ENCODE assay signal across 9 cellular contexts in genomic region chr3:177284383-177284881, GRCh38.
DNase-seq lines count a peak whose midpoint lies in the region; ATAC-seq, FAIRE-seq and TF ChIP-seq lines count a peak whose summit lies in the region.
"Had no signal": no experiment of that assay in that cellular context is flagged by ENCODE, and none has a peak within 500 bp of the region (broad histone marks: within the 10 kb centered on the region; RNA-seq: fewer than 3 reads in every experiment).

No MANE protein-coding gene starts in this region.

- H3K4me3 ChIP-seq in bronchial epithelial cell (ENCODE audit: low read depth, low read length): no peak overlapping the region

- TF ChIP-seq CTCF in bronchial epithelial cell (IDR thresholded peaks at IDR 0.05; ENCODE audit: insufficient read depth, low read length, severe bottlenecking): no peak

- no peak for FAIRE-seq in bronchial epithelial cell (lab: Jason Lieb, UNC)
- FAIRE-seq: TTC549 had no signal

- peak; percentile 24 to 51 for ATAC-seq in activated CD4-positive, CD25-positive, alpha-beta regulatory T cell treated with anti-CD3 and anti-CD28 coated beads, Interleukin-2, amount 50 U/mL, for 24 hours
- no peak for ATAC-seq in GM21447 (IDR thresholded peaks at IDR 0.05; ENCODE audit: unreplicated experiment)
- ATAC-seq in GM21515 (IDR thresholded peaks at IDR 0.05; ENCODE audit: unreplicated experiment): no peak

- no peak for DNase-seq in activated CD4-positive, CD25-positive, alpha-beta regulatory T cell (lab: John Stamatoyannopoulos, UW)
- DNase-seq in RPMI7951 (ENCODE audit: low read depth): peak; percentile 24
- peak; percentile 50 for DNase-seq in bronchial epithelial cell (ENCODE audit: low read depth)
- DNase-seq in myocyte (ENCODE audit: low read depth): peak; percentile 27
- DNase-seq in effector CD8-positive, alpha-beta T cell (lab: John Stamatoyannopoulos, UW): no peak

- H3K27me3 ChIP-seq in bronchial epithelial cell (ENCODE audit: control insufficient read depth, insufficient read depth, low read length): no peaks in the 10 kb centered on the region

- no peaks in the 10 kb centered on the region for H3K36me3 ChIP-seq in bronchial epithelial cell (ENCODE audit: control insufficient read depth, insufficient read depth, low read length)

Comparison
In these comparisons a context has a peak if more than half of its experiments do, and no peak if none do; other contexts are left out.
1. ATAC-seq: peak in activated CD4-positive, CD25-positive, alpha-beta regulatory T cell treated with anti-CD3 and anti-CD28 coated beads, Interleukin-2, amount 50 U/mL, for 24 hours (2 of 2); none in GM21447 (single experiment) and GM21515 (single experiment).
2. DNase-seq: peak in RPMI7951 (single experiment), bronchial epithelial cell (single experiment) and myocyte (single experiment); none in activated CD4-positive, CD25-positive, alpha-beta regulatory T cell (0 of 4) and effector CD8-positive, alpha-beta T cell (single experiment).